ENCODE assay signal across 14 cellular contexts in the genomic region with DNA sequence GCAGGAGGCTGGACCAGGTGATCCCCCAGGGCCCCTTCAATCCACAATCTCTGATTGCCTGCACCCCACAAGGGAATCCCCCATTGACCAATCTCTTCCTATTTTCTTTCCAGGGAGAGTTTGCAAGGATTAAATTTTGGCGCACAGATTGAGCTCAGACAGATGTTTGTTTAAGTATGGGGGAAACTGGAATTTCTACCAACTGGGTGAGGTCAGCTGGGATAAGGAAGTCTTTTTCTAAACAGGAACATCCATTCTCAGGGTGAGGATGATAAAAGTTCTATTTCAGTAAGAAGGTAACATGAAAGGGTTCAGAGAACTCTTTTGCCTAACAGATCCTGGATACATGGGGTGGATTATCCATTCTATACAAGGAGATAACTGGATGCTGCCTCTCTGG.
DNase-seq lines count a peak whose midpoint lies in the region; ATAC-seq and TF ChIP-seq lines count a peak whose summit lies in the region.
"Had no signal": no experiment of that assay in that cellular context is flagged by ENCODE, and none has a peak within 500 bp of the region (broad histone marks: within the 10 kb centered on the region; RNA-seq: fewer than 3 reads in every experiment).

No MANE protein-coding gene starts in this region.

- ATAC-seq in memory B cell (ENCODE audit: low read depth): no peak
- ATAC-seq: CD8-positive, alpha-beta T cell had no signal

- TF ChIP-seq CTCF in fibroblast of the aortic adventitia (IDR thresholded peaks at IDR 0.05; ENCODE audit: insufficient read depth, low read length) (no peak), chondrocyte (IDR thresholded peaks at IDR 0.05) (no peak)

- H3K27me3 Mint-ChIP-seq in memory B cell: no peaks in the 10 kb centered on the region
- H3K27me3 Mint-ChIP-seq in chondrocyte (ENCODE audit: low read depth): no peaks in the 10 kb centered on the region

- DNase-seq in NCI-H82 treated with DMSO at 0.1 percent for 48 hours (lab: John Stamatoyannopoulos, UW; ENCODE audit: unreplicated experiment) (peak; percentile 14), fibroblast of the aortic adventitia (ENCODE audit: low read depth) (peak; percentile 59), memory B cell (ENCODE audit: low spot score in 2 of 2) (no peak), chondrocyte (ENCODE audit: low spot score) (no peak), SIG-M5 (lab: John Stamatoyannopoulos, UW) (no peak)
- no peak for DNase-seq in activated T-cell treated with anti-CD3 and anti-CD28 coated beads, Interleukin-2, amount 50 U/mL, for 1 hour
- DNase-seq in stimulated activated CD8-positive, alpha-beta memory T cell treated with anti-CD3 and anti-CD28 coated beads, Interleukin-4, amount 100 ng/mL, for 48 hours: no peak
- DNase-seq: CD8-positive, alpha-beta T cell; COR-L47; DMS53; GF-D8; HCEC 1CT had no signal

- no peak overlapping the region for H3K4me3 ChIP-seq in fibroblast of the aortic adventitia (ENCODE audit: low read depth, low read length)
- H3K4me3 ChIP-seq: A549 had no signal

- H3K9me3 Mint-ChIP-seq in memory B cell (no peaks in the 10 kb centered on the region), chondrocyte (ENCODE audit: low read depth) (no peaks in the 10 kb centered on the region)
- H3K9me3 Mint-ChIP-seq: CD8-positive, alpha-beta T cell had no signal

- H3K27ac Mint-ChIP-seq in memory B cell: peak overlapping the region; percentile 15
- no peak overlapping the region for H3K27ac Mint-ChIP-seq in chondrocyte (ENCODE audit: unreplicated experiment)
- H3K27ac Mint-ChIP-seq: CD14-positive monocyte; CD8-positive, alpha-beta T cell had no signal

- H3K36me3 Mint-ChIP-seq in memory B cell (no peaks in the 10 kb centered on the region), chondrocyte (ENCODE audit: low read depth) (no peaks in the 10 kb centered on the region)
- H3K36me3 Mint-ChIP-seq: CD14-positive monocyte; CD8-positive, alpha-beta T cell had no signal

- H3K4me3 Mint-ChIP-seq in memory B cell (no peak overlapping the region), chondrocyte (ENCODE audit: unreplicated experiment) (no peak overlapping the region)
- H3K4me3 Mint-ChIP-seq: CD14-positive monocyte; CD8-positive, alpha-beta T cell had no signal

- H3K4me1 Mint-ChIP-seq in memory B cell (peaks cover 4% of the 10 kb centered on the region), chondrocyte (ENCODE audit: low read depth) (no peaks in the 10 kb centered on the region)
- H3K4me1 Mint-ChIP-seq: CD14-positive monocyte had no signal

Comparison
In these comparisons a context has a peak if more than half of its experiments do, and no peak if none do; other contexts are left out.
1. DNase-seq: peak in NCI-H82 treated with DMSO at 0.1 percent for 48 hours (single experiment) and fibroblast of the aortic adventitia (single experiment); none in memory B cell (0 of 2), activated T-cell treated with anti-CD3 and anti-CD28 coated beads, Interleukin-2, amount 50 U/mL, for 1 hour (single experiment), chondrocyte (single experiment), SIG-M5 (single experiment) and stimulated activated CD8-positive, alpha-beta memory T cell treated with anti-CD3 and anti-CD28 coated beads, Interleukin-4, amount 100 ng/mL, for 48 hours (single experiment).